ENCODE assay signal across 9 cellular contexts in the genomic region with DNA sequence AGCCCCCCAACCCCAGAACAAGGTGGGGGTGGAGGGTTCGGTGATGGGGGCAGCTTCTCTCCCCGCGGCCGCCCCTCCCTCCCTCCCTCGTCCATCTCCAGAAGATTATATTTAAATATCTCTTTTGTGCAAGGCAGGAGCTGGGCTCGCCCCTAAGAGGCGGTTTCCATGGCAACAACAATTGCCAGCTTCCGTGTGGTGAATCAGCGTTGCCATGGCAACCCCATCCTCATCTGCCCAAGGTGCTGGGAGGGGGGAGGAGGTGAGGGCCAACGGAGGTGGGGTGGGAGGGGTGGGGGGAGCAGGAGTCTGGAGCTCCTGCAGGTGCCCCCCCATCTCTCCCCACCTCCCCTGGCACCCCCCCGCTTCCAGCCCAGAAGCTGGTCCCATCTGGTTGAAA. TPM values are rescaled to one million over a fixed set of nuclear protein-coding genes. Genes with fewer than 3 reads are reported as not detected.
DNase-seq lines count a peak whose midpoint lies in the region; ATAC-seq and TF ChIP-seq lines count a peak whose summit lies in the region.
"Had no signal": no experiment of that assay in that cellular context is flagged by ENCODE, and none has a peak within 500 bp of the region (broad histone marks: within the 10 kb centered on the region; RNA-seq: fewer than 3 reads in every experiment).

No MANE protein-coding gene starts in this region.

- H3K9me3 ChIP-seq in prostate gland = no peaks in the 10 kb centered on the region

- no peak overlapping the region for H3K27ac ChIP-seq in prostate gland

- 18% methylated on average over 11 of the region's 11 CpGs for WGBS in prostate gland

- DNase-seq in A172 (ENCODE audit: low spot score) (peak; percentile 69), HFF-Myc (ENCODE audit: extremely low read depth, low read depth) (peak; percentile 22), SK-N-DZ (ENCODE audit: low spot score) (peak; percentile 88), cerebellum (ENCODE audit: low spot score) (peak; percentile 93), prostate gland (ENCODE audit: low spot score) (no peak)
- DNase-seq in stimulated activated CD4-positive, alpha-beta T cell treated with anti-CD3 and anti-CD28 coated beads, Interleukin-4, amount 100 ng/mL, for 24 hours = peak; percentile 63

- H3K4me3 ChIP-seq in HFF-Myc (replicated peaks; ENCODE audit: low read depth, low read length) (no peak overlapping the region), prostate gland (no peak overlapping the region)

- intact Hi-C loops in prostate gland (cut with DNase I) = no loop called here

- no peaks in the 10 kb centered on the region for H3K36me3 ChIP-seq in prostate gland

- H3K4me1 ChIP-seq in prostate gland (replicated peaks) = no peaks in the 10 kb centered on the region

- no peak for TF ChIP-seq POLR2A in prostate gland (IDR thresholded peaks at IDR 0.05)

- H3K27me3 ChIP-seq in prostate gland (replicated peaks; ENCODE audit: insufficient read depth) = peaks cover 12% of the 10 kb centered on the region

- no peak for TF ChIP-seq CTCF in HFF-Myc (IDR thresholded peaks at IDR 0.05; ENCODE audit: low read depth, low read length, missing control alignments)
- no peak for TF ChIP-seq CTCF in prostate gland (IDR thresholded peaks at IDR 0.05)

- ATAC-seq in HG03571 (IDR thresholded peaks at IDR 0.05; ENCODE audit: unreplicated experiment) = no peak
- no peak for ATAC-seq in HG03457 (IDR thresholded peaks at IDR 0.05; ENCODE audit: unreplicated experiment)

RNA-seq across cellular contexts. Expression of gene CELF5, which starts 46.4 kb away (rescaled TPM):
- not detected in 2 replicates for total RNA-seq in A172 (2014; rRNA removed; shearing (Covaris generic))
- 0.37 and 2.6 TPM in 2 replicates for polyA plus RNA-seq in SK-N-DZ (2014; cell fraction: cytosol; rRNA removed)
- 2.1 and 2.8 TPM in 2 replicates for polyA plus RNA-seq in SK-N-DZ (2014; cell fraction: nucleus; rRNA removed)
- total RNA-seq in cerebellum (37.6 TPM), prostate gland (under 1 TPM; 0.36 to 0.80 TPM)
- polyA plus RNA-seq: immature natural killer cell had no signal

Comparison
In these comparisons a context has a peak if more than half of its experiments do, and no peak if none do; other contexts are left out.
1. RNA of gene CELF5, which starts 46.4 kb away (total RNA-seq): 37.6 TPM in cerebellum (single experiment); 0.36 to 0.80 TPM in prostate gland and not detected in A172; every median in the first group is over 10 times any median in the second.